Comparison of ENCODE assay signal across 18 cellular contexts in genomic region chr22:17375914-17376614, GRCh38. TPM values are rescaled to one million over a fixed set of nuclear protein-coding genes. Genes with fewer than 3 reads are reported as not detected.
A peak's percentile ranks its signal among the peaks of the same experiment; 100 is the strongest.
DNase-seq lines count a peak whose midpoint lies in the region; ATAC-seq and TF ChIP-seq lines count a peak whose summit lies in the region.
"Had no signal": no experiment of that assay in that cellular context is flagged by ENCODE, and none has a peak within 500 bp of the region (broad histone marks: within the 10 kb centered on the region; RNA-seq: fewer than 3 reads in every experiment).

No MANE protein-coding gene starts in this region.

- intact Hi-C loops in gastrocnemius medialis (cut with DNase I; ENCODE audit: low total_unique reads), result loop anchor here (2.0 to 10.0 kb wide), 2 partner anchors 61 to 739 kb away; partner anchors contain the start of gene TUBA8

- no peaks in the 10 kb centered on the region for H3K36me3 Mint-ChIP-seq in endodermal cell (ENCODE audit: low read depth)
- H3K36me3 Mint-ChIP-seq: CD4-positive, CD25-positive, alpha-beta regulatory T cell had no signal

- H3K4me3 ChIP-seq in HUES48 (ENCODE audit: low read depth, low read length) (no peak overlapping the region), endodermal cell (ENCODE audit: low read length) (no peak overlapping the region), gastrocnemius medialis (peak overlapping the region in 3 of 4 donors; percentile 0 to 21 (median 14))

- H3K9me3 ChIP-seq in HUES48 (ENCODE audit: control insufficient read depth, insufficient read depth, low read length) (no peaks in the 10 kb centered on the region), endodermal cell (ENCODE audit: control insufficient read depth, low read length) (no peaks in the 10 kb centered on the region), gastrocnemius medialis (no peaks in the 10 kb centered on the region)

- ATAC-seq in left lobe of liver, result peak; percentile 84
- ATAC-seq in gastrocnemius medialis, result peak; percentile 78 to 91

- H3K27ac ChIP-seq in HUES48 (ENCODE audit: low read depth, low read length), result peak overlapping the region; percentile 46
- H3K27ac ChIP-seq in endodermal cell (ENCODE audit: low read depth, low read length), result peak overlapping the region; percentile 0
- peak overlapping the region; percentile 91 to 99 (median 93) for H3K27ac ChIP-seq in gastrocnemius medialis
- H3K27ac ChIP-seq: RWPE1 had no signal

- no peak for TF ChIP-seq POLR2A in gastrocnemius medialis (IDR thresholded peaks at IDR 0.05)

- 77 to 87% methylated on average over 8 to 10 of the region's 11 CpGs for WGBS in endodermal cell (ENCODE audit: insufficient coverage in 1 of 2, insufficient read length in 1 of 2), 2 experiments

- peaks cover 73% of the 10 kb centered on the region for H3K4me1 Mint-ChIP-seq in endodermal cell

- peak overlapping the region; percentile 28 for H3K27ac Mint-ChIP-seq in endodermal cell
- H3K27ac Mint-ChIP-seq: CD4-positive, CD25-positive, alpha-beta regulatory T cell had no signal

- H3K36me3 ChIP-seq in HUES48 (ENCODE audit: control insufficient read depth, insufficient read depth, low read length), result 0 out of 2 replicates have a peak, but pooled peaks cover 5% of the 10 kb centered on the region
- H3K36me3 ChIP-seq in endodermal cell (ENCODE audit: control insufficient read depth, insufficient read depth, low read length), result no peaks in the 10 kb centered on the region
- H3K36me3 ChIP-seq in gastrocnemius medialis, result no peaks in the 10 kb centered on the region

- TF ChIP-seq CTCF in endodermal cell (conservative IDR thresholded peaks at IDR 0.05) (no peak), gastrocnemius medialis (IDR thresholded peaks at IDR 0.05 in 4 of 5, conservative IDR thresholded peaks at IDR 0.05 in 1 of 5) (no peak)

- no peak overlapping the region for H3K4me3 Mint-ChIP-seq in endodermal cell
- H3K4me3 Mint-ChIP-seq: CD4-positive, CD25-positive, alpha-beta regulatory T cell had no signal

- no peaks in the 10 kb centered on the region for H3K27me3 Mint-ChIP-seq in endodermal cell (ENCODE audit: insufficient read depth)

- no peaks in the 10 kb centered on the region for H3K9me3 Mint-ChIP-seq in endodermal cell

- H3K4me1 ChIP-seq in HUES48 (ENCODE audit: control insufficient read depth, insufficient read depth, low read length), result peaks cover 66% of the 10 kb centered on the region
- no peaks in the 10 kb centered on the region for H3K4me1 ChIP-seq in endodermal cell (ENCODE audit: control insufficient read depth, insufficient read depth, low read length)
- peaks cover 76 to 79% of the 10 kb centered on the region in 2 donors for H3K4me1 ChIP-seq in gastrocnemius medialis

- H3K9ac ChIP-seq in HUES48 (ENCODE audit: low read depth, low read length) (no peak overlapping the region), endodermal cell (ENCODE audit: extremely low read depth, low read length, poor library complexity, severe bottlenecking) (no peak overlapping the region)

- in situ Hi-C loops in gastrocnemius medialis (cut with MboI; ENCODE audit: low sequenced_read_pairs in 4 of 4), result loop anchor here in 1 of 4 donors (10.0 kb wide), 1 partner anchor 99 kb away; no protein-coding TSS in a partner anchor

- H3K27me3 ChIP-seq in HUES48 (ENCODE audit: control insufficient read depth, insufficient read depth, low read length) (no peaks in the 10 kb centered on the region), endodermal cell (ENCODE audit: control insufficient read depth, insufficient read depth, low read length, poor library complexity, severe bottlenecking) (no peaks in the 10 kb centered on the region), gastrocnemius medialis (no peaks in the 10 kb centered on the region)

- DNase-seq in endodermal cell, result no peak
- DNase-seq in left lobe of liver (ENCODE audit: low spot score), result no peak
- peak; percentile 32 to 68 for DNase-seq in gastrocnemius medialis
- no peak for DNase-seq in retina
- no peak for DNase-seq in COR-L47 (lab: John Stamatoyannopoulos, UW)
- DNase-seq in mesenteric fat pad (ENCODE audit: low spot score), result no peak
- DNase-seq: Calu3; CD4-positive, CD25-positive, alpha-beta regulatory T cell; DMS79; MV-4-11; NCI-H1417 treated with DMSO at 0.1 percent for 48 hours; NCI-H2029; NCI-H2227 treated with DMSO at 0.1 percent for 48 hours; NCI-H526; NK-92 treated with Interleukin-12 subunit alpha and Interleukin-12 subunit beta, amount 100 ng/mL, for 24 hours; OCI-M1 had no signal

RNA-seq across cellular contexts. Expression of gene CECR2, which starts 6.8 kb away (rescaled TPM):
- total RNA-seq in endodermal cell (100 to 1,000 TPM in 1 of 2 donors, 10 to 100 TPM in 1; 98.9 to 105 TPM), left lobe of liver (12.0 TPM), gastrocnemius medialis (10 to 100 TPM; 12.3 to 29.6 (median 20.4) TPM), mesenteric fat pad (1.1 TPM)
- 32.6 TPM for polyA plus RNA-seq in endodermal cell (2013, experiment 1 of 2)
- 31.3 TPM for polyA plus RNA-seq in endodermal cell (2013, experiment 2 of 2)
- total RNA-seq: CD4-positive, CD25-positive, alpha-beta regulatory T cell had no signal
- polyA plus RNA-seq: CD4-positive, CD25-positive, alpha-beta regulatory T cell had no signal

Comparison
In these comparisons a context has a peak if more than half of its experiments do, and no peak if none do; other contexts are left out.
1. H3K27ac ChIP-seq: peak in every context shown above with its lines; median percentile 93 in gastrocnemius medialis; 46 in HUES48; 0 in endodermal cell.
2. H3K4me3 ChIP-seq: peak in gastrocnemius medialis (3 of 4); none in HUES48 (single experiment) and endodermal cell (single experiment).
3. DNase-seq: peak in gastrocnemius medialis (2 of 2); none in endodermal cell (single experiment), left lobe of liver (single experiment), retina (single experiment), COR-L47 (single experiment) and mesenteric fat pad (single experiment).